In the genomic region with DNA sequence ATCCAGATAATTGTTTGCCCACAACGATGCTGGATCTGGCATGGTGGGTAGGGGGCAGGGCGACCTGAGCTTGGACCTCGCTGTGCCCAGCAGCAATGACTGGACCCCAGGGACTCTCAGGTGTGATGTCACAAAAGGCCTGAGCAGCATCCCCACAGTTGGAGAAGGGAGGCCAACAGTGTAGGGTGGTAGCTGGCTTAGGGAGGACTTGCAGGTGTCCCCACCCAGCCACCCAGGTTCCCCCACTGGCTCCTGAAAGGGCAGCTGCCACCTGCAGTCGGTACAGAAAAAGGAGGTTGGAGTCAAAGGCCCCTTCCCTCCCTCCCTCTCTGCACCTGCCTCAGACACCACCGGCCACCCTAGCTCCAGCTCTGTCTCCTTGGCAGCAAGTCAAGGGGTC, we compare ENCODE assay signal across 21 cellular contexts. TPM values are rescaled to one million over a fixed set of nuclear protein-coding genes. Genes with fewer than 3 reads are reported as not detected.
DNase-seq lines count a peak whose midpoint lies in the region; ATAC-seq and TF ChIP-seq lines count a peak whose summit lies in the region.
"Had no signal": no experiment of that assay in that cellular context is flagged by ENCODE, and none has a peak within 500 bp of the region (broad histone marks: within the 10 kb centered on the region; RNA-seq: fewer than 3 reads in every experiment).

A gene (minus strand): TSS at position 101 of the 400 bp plus-strand sequence. CDS start 262 bp downstream, outside the sequence.

- TF ChIP-seq CTCF in type B pancreatic cell (conservative IDR thresholded peaks at IDR 0.05) = no peak

- H3K27ac Mint-ChIP-seq in activated T-cell treated with anti-CD3 and anti-CD28 coated beads, Interleukin-2, amount 50 U/mL, for 24 hours = peak within 1 kb of the TSS; percentile 52
- H3K27ac Mint-ChIP-seq in naive B cell = peak within 1 kb of the TSS in 3 of 6 donors; percentile 69 to 82 (median 69)
- peak within 1 kb of the TSS; percentile 44 for H3K27ac Mint-ChIP-seq in type B pancreatic cell

- DNase-seq in activated T-cell treated with anti-CD3 and anti-CD28 coated beads, Interleukin-2, amount 50 U/mL, for 24 hours = no peak
- no peak for DNase-seq in activated T-cell treated with anti-CD3 and anti-CD28 coated beads, Interleukin-2, amount 50 U/mL, for 48 hours
- DNase-seq in NAMALWA (ENCODE audit: low spot score) = peak; percentile 38
- DNase-seq in naive B cell = no peak
- DNase-seq in type B pancreatic cell (ENCODE audit: extremely low spot score, unreplicated experiment) = no peak
- no peak for DNase-seq in COLO829 (ENCODE audit: low spot score)
- no peak for DNase-seq in NCI-H187 (lab: John Stamatoyannopoulos, UW)
- DNase-seq in NCI-H446 treated with DMSO at 0.1 percent for 48 hours (lab: John Stamatoyannopoulos, UW) = no peak
- DNase-seq: CD4-positive, alpha-beta memory T cell; DMS 273 treated with DMSO at 0.1 percent for 48 hours; HCEC 1CT; Karpas-422; MM.1S; NCI-H1105 treated with DMSO at 0.1 percent for 48 hours; NCI-H2029 treated with DMSO at 0.1 percent for 48 hours; NCI-H524 treated with DMSO at 0.1 percent for 48 hours; NK-92 treated with Interleukin-12 subunit alpha and Interleukin-12 subunit beta, amount 100 ng/mL, for 24 hours; OCI-M1; RPMI8226 had no signal

- peaks cover 39% of the 10 kb centered on the region for H3K4me1 Mint-ChIP-seq in activated T-cell treated with anti-CD3 and anti-CD28 coated beads, Interleukin-2, amount 50 U/mL, for 24 hours (ENCODE audit: low read depth)
- H3K4me1 Mint-ChIP-seq in naive B cell = peaks cover 48 to 78% (median 51%) of the 10 kb centered on the region in 3 donors
- H3K4me1 Mint-ChIP-seq in type B pancreatic cell (ENCODE audit: unreplicated experiment) = peaks cover 12% of the 10 kb centered on the region

- H3K27me3 Mint-ChIP-seq in activated T-cell treated with anti-CD3 and anti-CD28 coated beads, Interleukin-2, amount 50 U/mL, for 24 hours = no peaks in the 10 kb centered on the region
- H3K27me3 Mint-ChIP-seq in naive B cell (no peaks in the 10 kb centered on the region), type B pancreatic cell (peaks cover 24% of the 10 kb centered on the region)
- H3K27me3 Mint-ChIP-seq: CD4-positive, alpha-beta memory T cell had no signal

- no peaks in the 10 kb centered on the region for H3K9me3 Mint-ChIP-seq in activated T-cell treated with anti-CD3 and anti-CD28 coated beads, Interleukin-2, amount 50 U/mL, for 24 hours
- H3K9me3 Mint-ChIP-seq in naive B cell (no peaks in the 10 kb centered on the region), type B pancreatic cell (no peaks in the 10 kb centered on the region)

- H3K4me3 Mint-ChIP-seq in activated T-cell treated with anti-CD3 and anti-CD28 coated beads, Interleukin-2, amount 50 U/mL, for 24 hours = no peak within 1 kb of the TSS
- peak within 1 kb of the TSS in 5 of 8 donors; percentile 8 to 86 (median 61) for H3K4me3 Mint-ChIP-seq in naive B cell
- H3K4me3 Mint-ChIP-seq in type B pancreatic cell = peak within 1 kb of the TSS; percentile 56

- H3K36me3 Mint-ChIP-seq in activated T-cell treated with anti-CD3 and anti-CD28 coated beads, Interleukin-2, amount 50 U/mL, for 24 hours (ENCODE audit: low read depth) = peaks cover 38% of the 10 kb centered on the region
- peaks cover 0 to 11% of the 10 kb centered on the region in 2 donors for H3K36me3 Mint-ChIP-seq in naive B cell
- peaks cover 8% of the 10 kb centered on the region for H3K36me3 Mint-ChIP-seq in type B pancreatic cell

- ATAC-seq in naive B cell (ENCODE audit: low read depth in 2 of 2) = no peak
- ATAC-seq: A549 had no signal

RNA-seq across cellular contexts. Expression of the gene that starts here (rescaled TPM):
- under 1 TPM in 4 of 6 donors, not detected in 2; 0.64 to 0.76 (median 0.70) TPM for polyA plus RNA-seq in naive B cell (ENCODE audit: low read depth in 6 of 6)
- 1.0 TPM in 1 of 2 replicates, not detected in the other for total RNA-seq in type B pancreatic cell (ENCODE audit: low replicate concordance)
- total RNA-seq: Daoy had no signal
